Comparison of ENCODE assay signal across 30 cellular contexts in the genomic region with DNA sequence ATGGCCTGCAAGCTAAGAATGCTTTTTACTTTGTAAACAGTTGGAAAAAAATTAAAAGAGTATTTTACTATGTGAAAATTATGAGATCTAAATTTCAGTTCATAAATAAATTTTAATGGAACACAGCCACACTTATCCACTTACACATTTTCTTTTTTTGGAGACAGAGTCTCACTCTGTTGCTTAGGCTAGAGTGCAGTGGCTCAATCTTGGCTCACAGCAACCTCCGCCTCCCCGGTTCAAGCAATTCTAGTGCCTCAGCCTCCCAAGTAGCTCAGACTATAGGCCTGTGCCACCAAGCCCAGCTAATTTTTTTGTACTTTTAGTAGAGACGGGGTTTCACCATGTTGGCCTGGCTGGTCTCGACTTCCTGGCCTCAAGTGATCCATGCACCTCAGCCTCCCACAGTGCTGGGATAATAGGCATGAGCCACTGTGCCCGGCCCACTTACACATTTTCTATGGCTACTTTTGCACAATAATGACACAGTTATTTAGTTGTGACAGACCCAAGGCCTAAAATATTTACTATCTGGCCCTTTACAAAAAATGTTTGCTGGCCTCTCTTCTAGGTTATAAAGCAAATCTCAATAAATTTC.
"Had no signal": no experiment of that assay in that cellular context is flagged by ENCODE, and none has a peak within 500 bp of the region (broad histone marks: within the 10 kb centered on the region; RNA-seq: fewer than 3 reads in every experiment).

No MANE protein-coding gene starts in this region.

- DNase-seq: activated CD4-positive, alpha-beta T cell treated with anti-CD3 and anti-CD28 coated beads, Interleukin-2, amount 10 ng/mL, durations not matched to agents 7 days and 5 days; activated CD4-positive, alpha-beta T cell treated with anti-CD3 and anti-CD28 coated beads, Interleukin-2, amount 50 U/mL, for 48 hours; activated CD4-positive, CD25-positive, alpha-beta regulatory T cell; activated CD8-positive, alpha-beta T cell treated with anti-CD3 and anti-CD28 coated beads, Interleukin-2, amount 10 ng/mL, durations not matched to agents 7 days and 5 days; activated gamma-delta T cell treated with Interleukin-2 at 50 U/mL for 16 hours; activated naive CD4-positive, alpha-beta T cell treated with anti-CD3 and anti-CD28 coated beads for 36 hours; activated T-cell treated with anti-CD3 and anti-CD28 coated beads, Interleukin-2, amount 50 U/mL, for 24 hours; amniotic stem cell; aorta; brain microvascular endothelial cell; MM.1S; NCI-H1092; NCI-H1436 treated with DMSO at 0.1 percent for 48 hours; NCI-H1694 treated with DMSO at 0.1 percent for 48 hours; NCI-H2029; NCI-H345; NCI-H524 treated with DMSO at 0.1 percent for 48 hours; NK-92 treated with Interleukin-12 subunit alpha and Interleukin-12 subunit beta, amount 100 ng/mL, for 24 hours; PC-9; SIG-M5; SW 1271; T-helper 1 cell; T-helper 2 cell; T-helper 9 cell had no signal

- ATAC-seq: activated CD8-positive, alpha-beta T cell treated with anti-CD3 and anti-CD28 coated beads, Interleukin-2, amount 10 ng/mL, durations not matched to agents 7 days and 5 days; activated naive CD4-positive, alpha-beta T cell treated with anti-CD3 and anti-CD28 coated beads, Interleukin-2, amount 50 U/mL, for 72 hours; Right ventricle myocardium inferior had no signal

- H3K4me3 ChIP-seq: PC-9 had no signal

- H3K4me3 Mint-ChIP-seq: activated CD4-positive, alpha-beta T cell treated with anti-CD3 and anti-CD28 coated beads, Interleukin-2, amount 10 ng/mL, durations not matched to agents 7 days and 5 days; activated CD8-positive, alpha-beta T cell treated with anti-CD3 and anti-CD28 coated beads, Interleukin-2, amount 10 ng/mL, durations not matched to agents 7 days and 5 days; activated naive CD4-positive, alpha-beta T cell treated with anti-CD3 and anti-CD28 coated beads for 36 hours; activated T-cell treated with anti-CD3 and anti-CD28 coated beads, Interleukin-2, amount 50 U/mL, for 24 hours; central memory CD8-positive, alpha-beta T cell had no signal

- H3K27me3 ChIP-seq: brain microvascular endothelial cell had no signal

- H3K4me1 Mint-ChIP-seq: central memory CD8-positive, alpha-beta T cell had no signal

- H3K27ac ChIP-seq: brain microvascular endothelial cell, PC-9, RWPE1, VCaP had no signal

- H3K9me3 Mint-ChIP-seq: activated CD4-positive, alpha-beta T cell treated with anti-CD3 and anti-CD28 coated beads, Interleukin-2, amount 10 ng/mL, durations not matched to agents 7 days and 5 days; activated naive CD4-positive, alpha-beta T cell treated with anti-CD3 and anti-CD28 coated beads for 36 hours; central memory CD8-positive, alpha-beta T cell had no signal

- H3K27ac Mint-ChIP-seq: activated CD4-positive, alpha-beta T cell treated with anti-CD3 and anti-CD28 coated beads, Interleukin-2, amount 10 ng/mL, durations not matched to agents 7 days and 5 days; activated CD8-positive, alpha-beta T cell treated with anti-CD3 and anti-CD28 coated beads, Interleukin-2, amount 10 ng/mL, durations not matched to agents 7 days and 5 days; activated naive CD4-positive, alpha-beta T cell treated with anti-CD3 and anti-CD28 coated beads for 36 hours; activated naive CD4-positive, alpha-beta T cell treated with anti-CD3 and anti-CD28 coated beads, Interleukin-2, amount 50 U/mL, for 72 hours; activated T-cell treated with anti-CD3 and anti-CD28 coated beads, Interleukin-2, amount 50 U/mL, for 24 hours; activated T-helper 2 cell treated with anti-CD3 and anti-CD28 coated beads, Interferon-gamma antibody, Interleukin-2, Interleukin-4, amounts not matched to agents 10 μg/mL and 5 μg/mL and 100 μg/mL, durations not matched to agents 14 hours and 24 hours and 36 hours had no signal

- H3K27me3 Mint-ChIP-seq: activated CD4-positive, alpha-beta T cell treated with anti-CD3 and anti-CD28 coated beads, Interleukin-2, amount 10 ng/mL, durations not matched to agents 7 days and 5 days; activated T-cell treated with anti-CD3 and anti-CD28 coated beads, Interleukin-2, amount 50 U/mL, for 24 hours; central memory CD8-positive, alpha-beta T cell had no signal

- H3K36me3 ChIP-seq: brain microvascular endothelial cell had no signal
